Comparison of ENCODE assay signal across 12 cellular contexts in genomic region chr14:68401320-68401719, GRCh38.
DNase-seq lines count a peak whose midpoint lies in the region; ATAC-seq and TF ChIP-seq lines count a peak whose summit lies in the region.
"Had no signal": no experiment of that assay in that cellular context is flagged by ENCODE, and none has a peak within 500 bp of the region (broad histone marks: within the 10 kb centered on the region; RNA-seq: fewer than 3 reads in every experiment).

No MANE protein-coding gene starts in this region.

- BruUV-seq in Caco-2 (replicated peaks; lab: Mats Ljungman, UMichigan) = no TSS peak

- no peak overlapping the region for H3K4me3 ChIP-seq in Caco-2 (ENCODE audit: low read depth, low read length)

- H3K9me3 ChIP-seq in Caco-2 = no peaks in the 10 kb centered on the region

- peak; percentile 50 to 74 for DNase-seq in Caco-2
- DNase-seq in activated B cell treated with CpG ODN at 0.5 μM for 24 hours = no peak
- DNase-seq in mesothelial cell of epicardium (ENCODE audit: low spot score in 2 of 2, unreplicated experiment in 2 of 2) = no peak
- DNase-seq in NCI-H524 (lab: John Stamatoyannopoulos, UW) = no peak
- no peak for DNase-seq in DMS153 (lab: John Stamatoyannopoulos, UW)
- DNase-seq in stimulated activated CD4-positive, alpha-beta T cell treated with anti-CD3 and anti-CD28 coated beads, Interleukin-2, amount 100 ng/mL, for 48 hours = no peak
- DNase-seq: activated CD4-positive, alpha-beta T cell treated with anti-CD3 and anti-CD28 coated beads, Interleukin-2, amount 10 ng/mL, durations not matched to agents 24 days and 14 days; kidney; NCI-H146; posterior cingulate gyrus had no signal

- ATAC-seq in HG02678 (IDR thresholded peaks at IDR 0.05; ENCODE audit: unreplicated experiment) (peak; percentile 3), activated B cell treated with CpG ODN at 0.5 μM for 24 hours (ENCODE audit: low read depth) (peak; percentile 4), HG03342 (IDR thresholded peaks at IDR 0.05; ENCODE audit: unreplicated experiment) (no peak)

- H3K4me3 Mint-ChIP-seq in Caco-2 (ENCODE audit: unreplicated experiment) = no peak overlapping the region
- peak overlapping the region; percentile 72 for H3K4me3 Mint-ChIP-seq in activated B cell treated with CpG ODN at 0.5 μM for 24 hours
- H3K4me3 Mint-ChIP-seq in mesothelial cell of epicardium = no peak overlapping the region
- H3K4me3 Mint-ChIP-seq: activated CD4-positive, alpha-beta T cell treated with anti-CD3 and anti-CD28 coated beads, Interleukin-2, amount 10 ng/mL, durations not matched to agents 24 days and 14 days had no signal

- H3K27me3 ChIP-seq in Caco-2 (replicated peaks; ENCODE audit: control insufficient read depth, insufficient read depth, low read length) = no peaks in the 10 kb centered on the region

- TF ChIP-seq CTCF in Caco-2 (IDR thresholded peaks at IDR 0.05; ENCODE audit: insufficient read depth in 1 of 2, low read depth in 1 of 2, low read length in 1 of 2, severe bottlenecking in 1 of 2, unreplicated experiment in 1 of 2) (no peak), activated B cell treated with CpG ODN at 0.5 μM for 24 hours (IDR thresholded peaks at IDR 0.05) (no peak), mesothelial cell of epicardium (IDR thresholded peaks at IDR 0.05; ENCODE audit: unreplicated experiment) (no peak)

- POLR2A ChIA-PET in Caco-2 (lab: Charles Lee) (interaction anchor here (0.7 kb wide), 1 partner anchor 275 kb away, joined by 3 read pairs; no protein-coding TSS in a partner anchor), activated B cell treated with CpG ODN at 0.5 μM for 24 hours (lab: Charles Lee) (interaction anchor here (0.5 to 16.7 kb wide), 33 partner anchors 9 to 414 kb away, joined by 3 to 350 read pairs (median 11); partner anchors contain the start of gene ZFP36L1)

- CTCF ChIA-PET in Caco-2 (lab: Charles Lee) = no interaction called here
- CTCF ChIA-PET in activated B cell treated with CpG ODN at 0.5 μM for 24 hours (lab: Charles Lee) = interaction anchor here (0.8 to 2.6 kb wide), 18 partner anchors 27 to 415 kb away, joined by 3 to 10 read pairs (median 4); no protein-coding TSS in a partner anchor

- H3K4me1 ChIP-seq in Caco-2 = peaks cover 50% of the 10 kb centered on the region

- H3K36me3 Mint-ChIP-seq in Caco-2 (ENCODE audit: insufficient read depth, unreplicated experiment) = no peaks in the 10 kb centered on the region
- H3K36me3 Mint-ChIP-seq in activated B cell treated with CpG ODN at 0.5 μM for 24 hours (ENCODE audit: low read depth) = peaks cover 8% of the 10 kb centered on the region
- no peaks in the 10 kb centered on the region for H3K36me3 Mint-ChIP-seq in mesothelial cell of epicardium

- H3K4me1 Mint-ChIP-seq in Caco-2 (ENCODE audit: low read depth, unreplicated experiment) (peaks cover 28% of the 10 kb centered on the region), activated B cell treated with CpG ODN at 0.5 μM for 24 hours (peaks cover 93% of the 10 kb centered on the region), mesothelial cell of epicardium (peaks cover 80% of the 10 kb centered on the region)

- peak overlapping the region; percentile 61 for H3K27ac Mint-ChIP-seq in Caco-2 (ENCODE audit: unreplicated experiment)
- peak overlapping the region; percentile 92 for H3K27ac Mint-ChIP-seq in activated B cell treated with CpG ODN at 0.5 μM for 24 hours
- peak overlapping the region; percentile 96 for H3K27ac Mint-ChIP-seq in mesothelial cell of epicardium
- H3K27ac Mint-ChIP-seq: activated CD4-positive, alpha-beta T cell treated with anti-CD3 and anti-CD28 coated beads, Interleukin-2, amount 10 ng/mL, durations not matched to agents 24 days and 14 days had no signal

- intact Hi-C loops in Caco-2 (cut with micrococcal nuclease; ENCODE audit: unreplicated experiment) (loop anchor here (1.0 to 5.0 kb wide), 2 partner anchors 31 to 66 kb away; no protein-coding TSS in a partner anchor), activated B cell treated with CpG ODN at 0.5 μM for 24 hours (cut with micrococcal nuclease) (loop anchor here (2.0 to 10.0 kb wide), 4 partner anchors 34 to 457 kb away; no protein-coding TSS in a partner anchor)

- H3K9me3 Mint-ChIP-seq in Caco-2 (ENCODE audit: unreplicated experiment) = no peaks in the 10 kb centered on the region
- no peaks in the 10 kb centered on the region for H3K9me3 Mint-ChIP-seq in activated B cell treated with CpG ODN at 0.5 μM for 24 hours
- no peaks in the 10 kb centered on the region for H3K9me3 Mint-ChIP-seq in mesothelial cell of epicardium
- H3K9me3 Mint-ChIP-seq: activated CD4-positive, alpha-beta T cell treated with anti-CD3 and anti-CD28 coated beads, Interleukin-2, amount 10 ng/mL, durations not matched to agents 24 days and 14 days had no signal

- H3K36me3 ChIP-seq in Caco-2 (ENCODE audit: control insufficient read depth, insufficient read depth, low read length) = no peaks in the 10 kb centered on the region; the same call in 1 of the 2 replicates

- no peaks in the 10 kb centered on the region for H3K27me3 Mint-ChIP-seq in Caco-2 (ENCODE audit: insufficient read depth, unreplicated experiment)
- H3K27me3 Mint-ChIP-seq in activated B cell treated with CpG ODN at 0.5 μM for 24 hours = no peaks in the 10 kb centered on the region
- no peaks in the 10 kb centered on the region for H3K27me3 Mint-ChIP-seq in mesothelial cell of epicardium (ENCODE audit: low read depth)
- H3K27me3 Mint-ChIP-seq: activated CD4-positive, alpha-beta T cell treated with anti-CD3 and anti-CD28 coated beads, Interleukin-2, amount 10 ng/mL, durations not matched to agents 24 days and 14 days had no signal

Comparison
In these comparisons a context has a peak if more than half of its experiments do, and no peak if none do; other contexts are left out.
1. DNase-seq: peak in Caco-2 (2 of 2); none in activated B cell treated with CpG ODN at 0.5 μM for 24 hours (single experiment), mesothelial cell of epicardium (0 of 2), NCI-H524 (0 of 2), DMS153 (single experiment) and stimulated activated CD4-positive, alpha-beta T cell treated with anti-CD3 and anti-CD28 coated beads, Interleukin-2, amount 100 ng/mL, for 48 hours (0 of 2).
2. Peak in every context shown above with its lines, with median percentiles within 50 percentile points of each other: H3K27ac Mint-ChIP-seq.